ENCODE assay signal across 8 cellular contexts in the genomic region with DNA sequence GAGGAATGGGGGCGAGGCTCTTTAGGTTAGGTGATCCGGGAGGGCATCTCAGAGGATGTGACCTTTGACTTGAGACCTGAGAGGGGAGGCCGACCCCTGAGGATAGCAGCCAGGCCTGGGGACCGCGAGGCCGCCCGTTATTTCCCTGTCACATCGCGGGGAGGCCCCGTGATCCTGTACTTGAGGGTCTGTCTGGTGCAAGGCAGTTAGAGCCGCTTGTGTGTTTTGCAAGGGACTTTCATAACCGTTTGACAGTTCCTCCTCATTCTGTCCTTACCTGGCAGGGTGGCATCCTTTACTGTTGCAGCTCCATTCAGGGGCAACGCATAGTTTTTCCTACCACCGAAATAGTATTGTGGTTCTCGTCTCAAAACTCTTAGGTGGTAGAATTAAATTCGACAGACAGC. TPM values are rescaled to one million over a fixed set of nuclear protein-coding genes. Genes with fewer than 3 reads are reported as not detected.
DNase-seq lines count a peak whose midpoint lies in the region; ATAC-seq and TF ChIP-seq lines count a peak whose summit lies in the region.

No MANE protein-coding gene starts in this region.

- TF ChIP-seq EP300 in SK-N-SH (IDR thresholded peaks at IDR 0.05; ENCODE audit: borderline replicate concordance in 1 of 2, low read depth in 1 of 2, low read length in 1 of 2), result no peak

- H3K79me2 ChIP-seq in SK-N-SH (ENCODE audit: insufficient read depth) (peaks cover 55% of the 10 kb centered on the region), fibroblast of lung (ENCODE audit: control insufficient read depth, insufficient read depth, low read length) (peaks cover 47% of the 10 kb centered on the region)

- H3K36me3 ChIP-seq in SK-N-SH (replicated peaks in 1 of 2; ENCODE audit: control insufficient read depth in 1 of 2, insufficient read depth in 2 of 2, low read length in 1 of 2), result no peaks in the 10 kb centered on the region
- H3K36me3 ChIP-seq in fibroblast of lung (ENCODE audit: control insufficient read depth, insufficient read depth, low read length), result no peaks in the 10 kb centered on the region
- H3K36me3 ChIP-seq in skeletal muscle satellite cell (ENCODE audit: insufficient read depth, low read length), result no peaks in the 10 kb centered on the region

- ATAC-seq in GM18861 (IDR thresholded peaks at IDR 0.05; ENCODE audit: unreplicated experiment) (peak; percentile 19), HG03103 (IDR thresholded peaks at IDR 0.05; ENCODE audit: low read depth, unreplicated experiment) (peak; percentile 7), HG02981 (IDR thresholded peaks at IDR 0.05; ENCODE audit: unreplicated experiment) (no peak), GM18907 (IDR thresholded peaks at IDR 0.05; ENCODE audit: unreplicated experiment) (no peak)

- H3F3A ChIP-seq in SK-N-SH (replicated peaks; ENCODE audit: insufficient read depth), result no peaks in the 10 kb centered on the region

- CTCF ChIA-PET in SK-N-SH (lab: Yijun Ruan, JAX), result interaction anchor here (2.1 kb wide), 1 partner anchor 45 kb away, joined by 6 read pairs; no protein-coding TSS in a partner anchor

- H3K4me2 ChIP-seq in SK-N-SH (peak overlapping the region; percentile 94), fibroblast of lung (ENCODE audit: extremely low read depth, insufficient read depth, low read length) (peak overlapping the region; percentile 96), skeletal muscle satellite cell (ENCODE audit: low read length) (peak overlapping the region; percentile 97)

- H3K27ac ChIP-seq in C4-2B (peak overlapping the region; percentile 79), SK-N-SH (ENCODE audit: low read depth in 2 of 2, low read length in 1 of 2) (peak overlapping the region in 1 of 2 experiments; percentile 30; a peak in 1 of 4 replicates), fibroblast of lung (ENCODE audit: insufficient read depth, low read length) (peak overlapping the region; percentile 76)

- H3K27me3 ChIP-seq in SK-N-SH (ENCODE audit: insufficient read depth) (no peaks in the 10 kb centered on the region), fibroblast of lung (ENCODE audit: control insufficient read depth, insufficient read depth, low read length) (no peaks in the 10 kb centered on the region), skeletal muscle satellite cell (ENCODE audit: control insufficient read depth, insufficient read depth, low read length) (no peaks in the 10 kb centered on the region)

- H2AFZ ChIP-seq in SK-N-SH (ENCODE audit: low read depth) (peak overlapping the region; percentile 87), fibroblast of lung (ENCODE audit: low read length) (peak overlapping the region; percentile 72)

- H4K20me1 ChIP-seq in SK-N-SH (ENCODE audit: insufficient read depth) (no peaks in the 10 kb centered on the region), fibroblast of lung (ENCODE audit: control insufficient read depth, extremely low read depth, insufficient read depth, low read length) (no peaks in the 10 kb centered on the region)

- TF ChIP-seq CTCF in C4-2B (conservative IDR thresholded peaks at IDR 0.05), result no peak
- TF ChIP-seq CTCF in SK-N-SH (IDR thresholded peaks at IDR 0.05), result no peak
- TF ChIP-seq CTCF in fibroblast of lung (conservative IDR thresholded peaks at IDR 0.05 in 1 of 2, IDR thresholded peaks at IDR 0.05 in 1 of 2; ENCODE audit: low read depth in 1 of 2, low read length in 2 of 2), result no peak

- no peaks in the 10 kb centered on the region for H3K9me2 ChIP-seq in SK-N-SH

- TF ChIP-seq RAD21 in SK-N-SH (IDR thresholded peaks at IDR 0.05; ENCODE audit: low read length), result no peak

- H3K4me1 ChIP-seq in SK-N-SH (ENCODE audit: control insufficient read depth in 1 of 2, insufficient read depth in 2 of 2, low read depth in 1 of 2, low read length in 1 of 2) (peaks cover 7 to 16% of the 10 kb centered on the region in 2 experiments; a peak in 3 of 4 replicates), fibroblast of lung (ENCODE audit: control insufficient read depth, extremely low read depth, insufficient read depth, low read length) (no peaks in the 10 kb centered on the region), skeletal muscle satellite cell (ENCODE audit: control insufficient read depth, insufficient read depth, low read length) (peaks cover 8% of the 10 kb centered on the region)

- H3K9me3 ChIP-seq in SK-N-SH (no peaks in the 10 kb centered on the region), fibroblast of lung (ENCODE audit: control insufficient read depth, insufficient read depth, low read depth, low read length) (no peaks in the 10 kb centered on the region), skeletal muscle satellite cell (replicated peaks; ENCODE audit: low read length) (no peaks in the 10 kb centered on the region)

- H3K4me3 ChIP-seq in SK-N-SH (ENCODE audit: low read depth in 2 of 2, low read length in 1 of 2) (peak overlapping the region; percentile 81 to 90), fibroblast of lung (replicated peaks in 1 of 4; ENCODE audit: control extremely low read depth in 1 of 4, insufficient read depth in 1 of 4, low read depth in 3 of 4, low read length in 4 of 4) (peak overlapping the region; percentile 79 to 90 (median 85)), skeletal muscle satellite cell (ENCODE audit: low read length) (peak overlapping the region; percentile 96)

- DNase-seq in SK-N-SH (peak; percentile 45), fibroblast of lung (ENCODE audit: low read depth in 2 of 2) (no peak)

- POLR2A ChIA-PET in SK-N-SH (lab: Yijun Ruan, JAX), result no interaction called here

- WGBS in SK-N-SH (ENCODE audit: low lambda C conversion rate), result 7% methylated on average over 8 of the region's 16 CpGs

- H3K9ac ChIP-seq in SK-N-SH, result peak overlapping the region; percentile 86
- H3K9ac ChIP-seq in fibroblast of lung (ENCODE audit: insufficient read depth, low read length), result peak overlapping the region; percentile 78
- peak overlapping the region; percentile 96 for H3K9ac ChIP-seq in skeletal muscle satellite cell (ENCODE audit: low read depth, low read length)

TF ChIP-seq in SK-N-SH, 30 proteins besides CTCF, POLR2A, EP300 and RAD21:
- TF ChIP-seq YY1 (IDR thresholded peaks at IDR 0.05; ENCODE audit: low read depth), result no peak
- no peak for TF ChIP-seq MEF2A (IDR thresholded peaks at IDR 0.05; ENCODE audit: borderline replicate concordance, low read depth)
- TF ChIP-seq TCF12 (IDR thresholded peaks at IDR 0.05), result no peak
- no peak for TF ChIP-seq GABPA (IDR thresholded peaks at IDR 0.05; ENCODE audit: low read depth)
- TF ChIP-seq, protein P1, sequence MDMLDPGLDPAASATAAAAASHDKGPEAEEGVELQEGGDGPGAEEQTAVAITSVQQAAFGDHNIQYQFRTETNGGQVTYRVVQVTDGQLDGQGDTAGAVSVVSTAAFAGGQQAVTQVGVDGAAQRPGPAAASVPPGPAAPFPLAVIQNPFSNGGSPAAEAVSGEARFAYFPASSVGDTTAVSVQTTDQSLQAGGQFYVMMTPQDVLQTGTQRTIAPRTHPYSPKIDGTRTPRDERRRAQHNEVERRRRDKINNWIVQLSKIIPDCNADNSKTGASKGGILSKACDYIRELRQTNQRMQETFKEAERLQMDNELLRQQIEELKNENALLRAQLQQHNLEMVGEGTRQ (IDR thresholded peaks at IDR 0.05; ENCODE audit: borderline replicate concordance, low read depth, low read length), result no peak
- no peak for TF ChIP-seq MAX (IDR thresholded peaks at IDR 0.05; ENCODE audit: low read depth)
- TF ChIP-seq FOXJ3 (CRISPR knock-in tag; IDR thresholded peaks at IDR 0.05), result no peak
- no peak for TF ChIP-seq GATA2 (CRISPR knock-in tag; IDR thresholded peaks at IDR 0.05)
- TF ChIP-seq RCOR1 (IDR thresholded peaks at IDR 0.05; ENCODE audit: low read length), result no peak
- no peak for TF ChIP-seq NRF1 (IDR thresholded peaks at IDR 0.05; ENCODE audit: low read depth, low read length)
- TF ChIP-seq TAF1 (IDR thresholded peaks at IDR 0.05; ENCODE audit: borderline replicate concordance, low read depth, low read length), result no peak
- TF ChIP-seq MXI1 (IDR thresholded peaks at IDR 0.05; ENCODE audit: low read depth, low read length), result no peak

RNA-seq across cellular contexts. Expression of gene VRK1, which starts 0.8 kb away (rescaled TPM):
- polyA plus RNA-seq in SK-N-SH (2012; rRNA removed) (8.6 and 9.1 TPM in 2 replicates), fibroblast of lung (11.5 and 26.8 TPM in 2 replicates)
- 11.5 and 15.9 TPM in 2 replicates for polyA plus RNA-seq in SK-N-SH (2012; cell fraction: cytosol; rRNA removed)
- 3.9 and 6.4 TPM in 2 replicates for polyA plus RNA-seq in SK-N-SH (2012; cell fraction: nucleus; rRNA removed)
- total RNA-seq in fibroblast of lung, result 24.9 and 40.3 TPM in 2 replicates
- 9.5 and 19.9 TPM in 2 replicates for polyA plus RNA-seq in fibroblast of lung (2012)
- 1.4 and 2.7 TPM in 2 replicates for polyA minus RNA-seq in fibroblast of lung (ENCODE audit: low replicate concordance)
- total RNA-seq in skeletal muscle satellite cell (2012; rRNA removed), result 25.8 and 34.0 TPM in 2 replicates

Comparison
In these comparisons a context has a peak if more than half of its experiments do, and no peak if none do; other contexts are left out.
1. ATAC-seq: peak in GM18861 (single experiment) and HG03103 (single experiment); none in HG02981 (single experiment) and GM18907 (single experiment).
2. Peak in every context shown above with its lines, with median percentiles within 50 percentile points of each other: H3K4me2 ChIP-seq, H3K4me3 ChIP-seq and H3K9ac ChIP-seq.